ENCODE assay signal across 8 cellular contexts in the genomic region with DNA sequence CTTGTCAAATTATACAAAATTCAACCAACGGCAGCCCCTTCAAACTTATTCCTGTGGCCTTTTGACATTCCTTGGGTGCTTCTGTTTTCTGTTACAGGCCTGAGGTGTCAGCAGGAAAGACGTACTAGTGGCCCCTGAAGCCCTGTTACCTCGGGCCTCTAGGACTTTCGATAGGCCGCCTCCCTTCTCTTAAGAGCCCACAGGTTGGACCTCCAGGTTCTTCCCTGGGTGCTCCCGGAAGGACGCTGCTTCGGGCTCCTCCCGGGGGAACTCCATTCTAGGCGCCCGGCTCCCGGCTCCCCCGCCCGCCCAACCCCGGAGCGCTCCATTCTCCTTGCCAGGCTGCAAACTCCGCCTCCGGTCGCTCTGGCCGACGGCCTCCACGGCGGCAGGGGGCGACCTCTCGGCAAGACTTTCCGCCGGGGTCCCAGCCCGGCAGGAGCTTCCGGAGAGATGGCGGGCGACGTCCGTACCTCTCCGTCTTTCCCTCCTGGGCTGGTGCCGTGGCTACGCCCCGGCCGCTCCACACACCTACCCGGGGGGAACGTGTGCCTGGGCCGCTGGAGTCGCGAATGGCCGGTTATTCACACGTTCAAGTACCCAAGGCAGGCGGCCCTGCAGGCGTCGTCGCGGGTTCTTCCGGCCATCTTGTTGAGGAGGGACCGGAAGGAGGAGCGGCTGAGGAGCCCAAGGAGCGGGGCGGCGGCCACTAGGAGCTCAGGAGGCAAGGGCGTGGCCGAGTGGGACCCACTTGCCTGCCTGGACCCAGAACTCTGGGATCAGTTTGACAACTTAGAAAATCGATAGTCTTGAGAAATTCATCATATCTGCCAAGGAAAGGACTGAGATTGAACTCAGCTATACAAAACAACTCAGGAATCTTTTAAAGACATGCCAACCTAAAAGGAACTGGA. TPM values are rescaled to one million over a fixed set of nuclear protein-coding genes. Genes with fewer than 3 reads are reported as not detected.
DNase-seq lines count a peak whose midpoint lies in the region; ATAC-seq and TF ChIP-seq lines count a peak whose summit lies in the region.

No MANE protein-coding gene starts in this region.

- peaks cover 7% of the 10 kb centered on the region for H3K9me3 Mint-ChIP-seq in activated naive CD8-positive, alpha-beta T cell (ENCODE audit: low read depth)

- no peak overlapping the region for H2AK5ac ChIP-seq in trophoblast cell (ENCODE audit: low read length)

- no peaks in the 10 kb centered on the region for H4K20me1 ChIP-seq in GM23248 (ENCODE audit: insufficient read depth)

- H4K91ac ChIP-seq in trophoblast cell (ENCODE audit: low read depth, low read length) = peak overlapping the region; percentile 96

- H3K4me3 ChIP-seq in GM23248 = peak overlapping the region; percentile 90
- peak overlapping the region; percentile 85 for H3K4me3 ChIP-seq in trophoblast cell (ENCODE audit: low read depth, low read length)
- H3K4me3 ChIP-seq in tibial nerve = peak overlapping the region; percentile 41 to 82 (median 68)

- H3K4me3 Mint-ChIP-seq in activated naive CD8-positive, alpha-beta T cell = peak overlapping the region; percentile 88

- TF ChIP-seq POLR2A in tibial nerve (IDR thresholded peaks at IDR 0.05) = no peak

- no peak overlapping the region for H2BK12ac ChIP-seq in trophoblast cell (ENCODE audit: low read length)

- H3K27ac ChIP-seq in GM23248 (peak overlapping the region; percentile 76), trophoblast cell (ENCODE audit: low read depth, low read length) (peak overlapping the region; percentile 66), tibial nerve (peak overlapping the region; percentile 60 to 91 (median 80))

- H2BK5ac ChIP-seq in trophoblast cell (ENCODE audit: low read depth, low read length, poor library complexity) = peak overlapping the region; percentile 92

- no peaks in the 10 kb centered on the region for H3K27me3 Mint-ChIP-seq in activated naive CD8-positive, alpha-beta T cell

- peak overlapping the region; percentile 95 for H3K18ac ChIP-seq in trophoblast cell (ENCODE audit: low read length)

- H3K9ac ChIP-seq in GM23248 (peak overlapping the region; percentile 81), trophoblast cell (ENCODE audit: low read length) (peak overlapping the region; percentile 74)

- peak overlapping the region; percentile 98 for H3K14ac ChIP-seq in trophoblast cell (ENCODE audit: low read length)

- H4K12ac ChIP-seq in trophoblast cell (ENCODE audit: low read depth, low read length) = peak overlapping the region; percentile 99

- no peaks in the 10 kb centered on the region for H3K36me3 ChIP-seq in GM23248 (ENCODE audit: low read depth)
- peaks cover 0 to 2% of the 10 kb centered on the region in 2 experiments for H3K36me3 ChIP-seq in trophoblast cell (ENCODE audit: control insufficient read depth in 1 of 2, insufficient read depth in 2 of 2, low read length in 2 of 2)
- peaks cover 0 to 8% (median 0%) of the 10 kb centered on the region in 3 donors for H3K36me3 ChIP-seq in tibial nerve

- H3K23ac ChIP-seq in trophoblast cell (ENCODE audit: low read length) = no peak overlapping the region

- no peaks in the 10 kb centered on the region for H3K9me3 ChIP-seq in GM23248 (ENCODE audit: low read depth)
- H3K9me3 ChIP-seq in trophoblast cell (ENCODE audit: insufficient read depth, low read depth, low read length) = peaks cover 1% of the 10 kb centered on the region
- H3K9me3 ChIP-seq in tibial nerve = peaks cover 0 to 6% (median 0%) of the 10 kb centered on the region in 4 donors

- TF ChIP-seq EP300 in tibial nerve (IDR thresholded peaks at IDR 0.05) = peak; percentile 39 to 83

- H3K27me3 ChIP-seq in GM23248 (replicated peaks; ENCODE audit: insufficient read depth) (no peaks in the 10 kb centered on the region), trophoblast cell (ENCODE audit: insufficient read depth, low read length) (no peaks in the 10 kb centered on the region), tibial nerve (no peaks in the 10 kb centered on the region)

- H3K4me1 Mint-ChIP-seq in activated naive CD8-positive, alpha-beta T cell (ENCODE audit: low read depth) = peaks cover 5% of the 10 kb centered on the region

- H4K8ac ChIP-seq in trophoblast cell (ENCODE audit: low read depth, low read length) = peak overlapping the region; percentile 100

- H3K4me1 ChIP-seq in GM23248 (ENCODE audit: insufficient read depth) (0 out of 2 replicates have a peak, but pooled peaks cover 4% of the 10 kb centered on the region), trophoblast cell (ENCODE audit: control insufficient read depth in 1 of 2, insufficient read depth in 2 of 2, low read length in 2 of 2) (peaks cover 0 to 2% of the 10 kb centered on the region in 2 experiments), tibial nerve (peaks cover 0 to 16% (median 2%) of the 10 kb centered on the region in 4 donors)

- ATAC-seq in Right ventricle myocardium superior (ENCODE audit: poor library complexity) = peak; percentile 100

- peak overlapping the region; percentile 94 for H2BK120ac ChIP-seq in trophoblast cell (ENCODE audit: insufficient read depth, low read length, poor library complexity)

- DNase-seq in G401 (ENCODE audit: low spot score) (peak; percentile 72), GM23248 (peak; percentile 92), Kasumi-1 (lab: John Stamatoyannopoulos, UW) (peak; percentile 89 to 91), SK-N-DZ (ENCODE audit: low spot score) (peak; percentile 87), Right ventricle myocardium superior (peak; percentile 88), trophoblast cell (peak; percentile 63 to 79), tibial nerve (ENCODE audit: low spot score in 2 of 2) (peak; percentile 52 to 53)

- peak overlapping the region; percentile 84 for H3K27ac Mint-ChIP-seq in activated naive CD8-positive, alpha-beta T cell

- WGBS in GM23248 (ENCODE audit: low coverage in 1 of 2, low lambda C conversion rate in 2 of 2, missing lambda C conversion rate in 2 of 2), 2 experiments = 7 to 10% methylated on average over 46 to 58 of the region's 59 CpGs
- WGBS in trophoblast cell (ENCODE audit: extremely low coverage, insufficient coverage, insufficient read length) = no CpG with 5 or more reads among the region's 59 CpGs
- WGBS in tibial nerve, 2 donors = 6 to 13% methylated on average over 37 to 41 of the region's 59 CpGs

- peaks cover 11% of the 10 kb centered on the region for H3K36me3 Mint-ChIP-seq in activated naive CD8-positive, alpha-beta T cell

- peak; percentile 56 to 87 (median 67) for TF ChIP-seq CTCF in tibial nerve (IDR thresholded peaks at IDR 0.05)

- H2AFZ ChIP-seq in GM23248 (peak overlapping the region; percentile 90), trophoblast cell (ENCODE audit: insufficient read depth, low read length, poor library complexity) (peak overlapping the region; percentile 97)

- intact Hi-C loops in Right ventricle myocardium superior (cut with DNase I) = no loop called here

- in situ Hi-C loops in G401 (cut with HindIII; ENCODE audit: low sequenced_read_pairs) = no loop called here
- in situ Hi-C loops in GM23248 (cut with MboI) = no loop called here

- H3F3A ChIP-seq in GM23248 (ENCODE audit: insufficient read depth) = 0 out of 2 replicates have a peak, but pooled peaks cover 6% of the 10 kb centered on the region

- no peaks in the 10 kb centered on the region for H3K9me2 ChIP-seq in GM23248 (ENCODE audit: insufficient read depth)

- H3K79me2 ChIP-seq in GM23248 (ENCODE audit: insufficient read depth) (no peaks in the 10 kb centered on the region), trophoblast cell (ENCODE audit: control insufficient read depth, insufficient read depth, low read length, poor library complexity) (peaks cover 2% of the 10 kb centered on the region)

- H3K4me2 ChIP-seq in GM23248 (ENCODE audit: unreplicated experiment) (peak overlapping the region; percentile 74), trophoblast cell (ENCODE audit: low read length) (peak overlapping the region; percentile 57)

- H3K79me1 ChIP-seq in trophoblast cell (ENCODE audit: low read length) = peaks cover 2% of the 10 kb centered on the region

- H3K4ac ChIP-seq in trophoblast cell (ENCODE audit: low read depth, low read length) = peak overlapping the region; percentile 91

RNA-seq across cellular contexts. Expression of a gene that starts 27.5 kb away (rescaled TPM):
- 121 and 145 TPM in 2 replicates for total RNA-seq in G401 (2014; rRNA removed; shearing (Covaris generic))
- total RNA-seq in GM23248 (2014; rRNA removed; shearing (Covaris generic)) = 46.2 and 63.7 TPM in 2 replicates
- polyA plus RNA-seq in GM23248 (2016; fragmentation: Nextera tagmentation; extraction: Ambion mirVana) = 104 and 109 TPM in 2 replicates
- polyA plus RNA-seq in SK-N-DZ (2014; cell fraction: cytosol; rRNA removed) = 87.8 and 89.7 TPM in 2 replicates
- polyA plus RNA-seq in SK-N-DZ (2014; cell fraction: nucleus; rRNA removed) = 43.4 and 51.8 TPM in 2 replicates
- total RNA-seq in Right ventricle myocardium superior (89.6 TPM), tibial nerve (10 to 100 TPM; 23.2 to 39.5 (median 25.8) TPM)
- 41.3 and 45.1 TPM in 2 replicates for polyA plus RNA-seq in trophoblast cell (2013)

RNA-seq across cellular contexts. Expression of a gene that starts 58.5 kb away (rescaled TPM):
- total RNA-seq in G401 (2014; rRNA removed; shearing (Covaris generic)) = 74.5 and 107 TPM in 2 replicates
- 120 and 139 TPM in 2 replicates for total RNA-seq in GM23248 (2014; rRNA removed; shearing (Covaris generic))
- polyA plus RNA-seq in GM23248 (2016; fragmentation: Nextera tagmentation; extraction: Ambion mirVana) = 92.2 and 105 TPM in 2 replicates
- polyA plus RNA-seq in SK-N-DZ (2014; cell fraction: cytosol; rRNA removed) = 42.2 and 50.9 TPM in 2 replicates
- polyA plus RNA-seq in SK-N-DZ (2014; cell fraction: nucleus; rRNA removed) = 10.6 and 31.7 TPM in 2 replicates
- 53.1 TPM for total RNA-seq in Right ventricle myocardium superior
- polyA plus RNA-seq in trophoblast cell (2013) = 40.4 and 41.8 TPM in 2 replicates
- total RNA-seq in tibial nerve = 10 to 100 TPM; 55.3 to 69.9 (median 60.2) TPM

Comparison
In these comparisons a context has a peak if more than half of its experiments do, and no peak if none do; other contexts are left out.
1. Peak in every context shown above with its lines: DNase-seq, ATAC-seq, H3K4me3 ChIP-seq and H3K27ac ChIP-seq.